Comparison of ENCODE assay signal across 20 cellular contexts in the genomic region with DNA sequence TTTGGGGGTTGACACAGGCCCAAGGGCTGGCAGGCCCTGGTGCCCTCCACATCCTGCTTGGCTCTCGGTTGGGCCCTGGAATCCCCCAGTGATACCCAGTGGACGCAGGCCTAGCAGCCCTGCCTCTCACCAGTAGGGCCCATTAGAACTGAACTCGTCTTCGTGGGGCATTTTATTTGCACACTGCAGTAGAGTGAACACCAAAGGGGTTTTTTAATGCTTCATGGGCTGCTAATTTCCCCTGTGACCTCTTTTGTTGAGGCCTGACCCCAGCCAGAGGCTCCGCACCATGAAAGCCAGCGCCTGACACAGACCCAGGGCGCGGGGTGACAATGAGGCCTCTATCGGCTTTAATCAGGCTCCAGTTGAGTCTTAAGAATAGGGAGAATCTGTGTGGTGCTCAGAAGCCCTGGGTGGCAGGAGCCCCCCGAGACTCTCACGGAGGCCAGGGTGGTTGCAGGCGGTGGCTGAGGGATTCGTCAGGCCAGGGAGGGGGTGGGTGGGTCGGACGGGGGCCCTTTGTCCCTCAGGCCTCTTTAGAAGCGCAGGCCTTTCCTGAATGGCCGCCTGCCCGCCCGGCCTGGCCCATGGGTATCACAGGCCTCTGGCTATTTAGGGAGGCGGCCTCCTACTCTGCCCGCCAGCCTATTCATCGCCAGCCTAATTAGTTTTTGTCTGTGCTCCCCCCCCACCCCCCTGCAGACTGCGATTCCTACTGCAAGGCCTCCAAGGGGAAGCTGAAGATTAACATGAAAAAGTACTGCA.
"Had no signal": no experiment of that assay in that cellular context is flagged by ENCODE, and none has a peak within 500 bp of the region (broad histone marks: within the 10 kb centered on the region; RNA-seq: fewer than 3 reads in every experiment).

No MANE protein-coding gene starts in this region.

- H3K9me3 ChIP-seq: ovary, thyroid gland, uterus had no signal

- H3K4me3 ChIP-seq: breast epithelium, hepatocyte, ovary, thyroid gland, uterus had no signal

- ATAC-seq: activated naive CD8-positive, alpha-beta T cell treated with anti-CD3 and anti-CD28 coated beads, Interleukin-2, amount 50 U/mL, for 24 hours; natural killer cell treated with Interleukin-12 subunit alpha and Interleukin-12 subunit beta and Interleukin-15 and Interleukin-18, amount 100 ng/mL, for 72 hours; stimulated activated naive B cell treated with anti-CD40 and anti-IgM and Interleukin-4, amounts not matched to agents 10 μg/mL and 1 μg/mL and 100 μg/mL, for 72 hours had no signal

- H2AFZ ChIP-seq: hepatocyte had no signal

- H3K27ac ChIP-seq: breast epithelium, hepatocyte, ovary, thyroid gland, uterus had no signal

- H3K36me3 ChIP-seq: breast epithelium, ovary, thyroid gland, uterus had no signal

- H3K79me2 ChIP-seq: hepatocyte had no signal

- DNase-seq: activated CD4-positive, alpha-beta T cell treated with anti-CD3 and anti-CD28 coated beads for 1 hour; activated CD4-positive, alpha-beta T cell treated with anti-CD3 and anti-CD28 coated beads, Interleukin-2, amount 50 U/mL, for 4 hours; activated naive CD4-positive, alpha-beta T cell; activated naive CD8-positive, alpha-beta T cell treated with anti-CD3 and anti-CD28 coated beads, Interleukin-2, amount 50 U/mL, for 24 hours; activated T-cell treated with anti-CD3 and anti-CD28 coated beads for 4 hours; cerebellar nuclear complex; dermis blood vessel endothelial cell; erythroblast; mesenchymal stem cell; ovary; stimulated activated CD4-positive, alpha-beta T cell treated with anti-CD3 and anti-CD28 coated beads, Interleukin-15, amount 100 ng/mL, for 24 hours; stimulated activated CD4-positive, alpha-beta T cell treated with anti-CD3 and anti-CD28 coated beads, Interleukin-4, amount 100 ng/mL, for 1 hour; stimulated activated naive B cell treated with anti-CD40 and anti-IgM and Interleukin-4, amounts not matched to agents 10 μg/mL and 1 μg/mL and 100 μg/mL, for 72 hours; T-helper 1 cell; T1000; thyroid gland; uterus had no signal

- H3K4me1 ChIP-seq: breast epithelium, thyroid gland, uterus had no signal

- H3K27me3 ChIP-seq: breast epithelium, hepatocyte, ovary, thyroid gland, uterus had no signal

- H3K4me2 ChIP-seq: hepatocyte had no signal
